25 cellular contexts compared by ENCODE assay signal in genomic region chr11:61189933-61190332, GRCh38. TPM values are rescaled to one million over a fixed set of nuclear protein-coding genes. Genes with fewer than 3 reads are reported as not detected.
DNase-seq lines count a peak whose midpoint lies in the region; ATAC-seq, FAIRE-seq and TF ChIP-seq lines count a peak whose summit lies in the region.
"Had no signal": no experiment of that assay in that cellular context is flagged by ENCODE, and none has a peak within 500 bp of the region (broad histone marks: within the 10 kb centered on the region; RNA-seq: fewer than 3 reads in every experiment).

No MANE protein-coding gene starts in this region.

- intact Hi-C loops in K562 (cut with micrococcal nuclease): loop anchor here (5.0 kb wide), 1 partner anchor 113 kb away; no protein-coding TSS in a partner anchor

- TF ChIP-seq CTCF in K562 (IDR thresholded peaks at IDR 0.05 in 2 of 3, conservative IDR thresholded peaks at IDR 0.05 in 1 of 3; ENCODE audit: insufficient read depth in 2 of 3, low read depth in 1 of 3, low read length in 3 of 3): no peak

- TF ChIP-seq RAD21 in K562 (CRISPR knock-in tag; conservative IDR thresholded peaks at IDR 0.05 in 1 of 2, IDR thresholded peaks at IDR 0.05 in 1 of 2): no peak

- H3K4me1 ChIP-seq in K562 (replicated peaks in 1 of 2; ENCODE audit: control insufficient read depth in 2 of 2, insufficient read depth in 2 of 2, low read length in 2 of 2): peaks cover 0 to 4% of the 10 kb centered on the region in 2 experiments; a peak in 2 of 5 replicates
- H3K4me1 ChIP-seq: Caco-2 had no signal

- no peak overlapping the region for H3K27ac ChIP-seq in K562 (ENCODE audit: extremely low read depth, low read depth, low read length)
- H3K27ac ChIP-seq: 22Rv1 had no signal

- H3K4me3 ChIP-seq in K562: no peak overlapping the region
- H3K4me3 ChIP-seq: GM23338 had no signal

- H3K27me3 ChIP-seq in K562 (ENCODE audit: control insufficient read depth in 2 of 2, insufficient read depth in 2 of 2, low read length in 2 of 2): peaks cover 10 to 22% of the 10 kb centered on the region in 2 experiments; a peak in 4 of 5 replicates

- no peaks in the 10 kb centered on the region for H3K36me3 ChIP-seq in K562 (ENCODE audit: control insufficient read depth, insufficient read depth, low read length)

- no peaks in the 10 kb centered on the region for H3K9me3 ChIP-seq in K562 (replicated peaks; ENCODE audit: control insufficient read depth, insufficient read depth, low read depth, low read length)

- no peak for TF ChIP-seq POLR2A in K562 (conservative IDR thresholded peaks at IDR 0.05)

- no peaks in the 10 kb centered on the region for H4K20me1 ChIP-seq in K562 (replicated peaks; ENCODE audit: control insufficient read depth, insufficient read depth, low read length)

- no peak for FAIRE-seq in K562 (lab: Jason Lieb, UNC)
- FAIRE-seq: A204.1, GM12891, GM18507 had no signal

- H3K9me1 ChIP-seq in K562 (ENCODE audit: control insufficient read depth, insufficient read depth, low read length): no peaks in the 10 kb centered on the region

- no peak overlapping the region for H2AFZ ChIP-seq in K562 (ENCODE audit: low read depth, low read length)
- H2AFZ ChIP-seq: GM23338 had no signal

- DNase-seq in DMS53 (lab: John Stamatoyannopoulos, UW) (peak; percentile 12), DMS53 treated with DMSO at 0.1 percent for 48 hours (lab: John Stamatoyannopoulos, UW; ENCODE audit: unreplicated experiment) (no peak), K562 (ENCODE audit: extremely low read depth in 1 of 4, low spot score in 3 of 4) (no peak), mesenteric fat pad (ENCODE audit: low spot score) (peak; percentile 33), AG08396 (ENCODE audit: low spot score) (no peak)
- no peak for DNase-seq in activated CD4-positive, alpha-beta T cell treated with anti-CD3 and anti-CD28 coated beads, Interleukin-2, amount 50 U/mL, for 48 hours
- DNase-seq: AML-193; C1 segment of cervical spinal cord; Caco-2; CD4-positive, alpha-beta memory T cell; DMS153; DMS79 treated with DMSO at 0.1 percent for 48 hours; GF-D8; H9; HFFc6 had no signal

- CTCF ChIA-PET in K562 (lab: Yijun Ruan, JAX; ENCODE audit: low intra/inter-chr PET ratio): no interaction called here

- H3K9ac ChIP-seq in K562 (ENCODE audit: insufficient read depth in 1 of 2, low read depth in 2 of 2, low read length in 2 of 2): no peak overlapping the region

- TF ChIP-seq EP300 in K562 (IDR thresholded peaks at IDR 0.05; ENCODE audit: low read length): no peak

- in situ Hi-C loops in K562 (cut with MboI): no loop called here

- BruUV-seq in K562 (replicated peaks; lab: Mats Ljungman, UMichigan): no TSS peak

- no peak for ATAC-seq in K562
- ATAC-seq: GM23338, HCT116 had no signal

- 15% methylated on average over 8 of the region's 8 CpGs for WGBS in K562 (ENCODE audit: insufficient coverage, low coverage, missing lambda C conversion rate)

- no peak overlapping the region for H3K4me2 ChIP-seq in K562 (ENCODE audit: insufficient read depth, low read length)
- H3K4me2 ChIP-seq: GM23338 had no signal

- no peaks in the 10 kb centered on the region for H3K79me2 ChIP-seq in K562 (ENCODE audit: control insufficient read depth, insufficient read depth, low read length)

- POLR2A ChIA-PET in K562 (lab: Yijun Ruan, JAX): interaction anchor here (0.6 kb wide), 1 partner anchor 11 kb away, joined by 3 read pairs; no protein-coding TSS in a partner anchor

TF ChIP-seq in K562, 482 proteins besides CTCF, POLR2A, EP300 and RAD21 (continues in another document):
- TF ChIP-seq CBFA2T3 (IDR thresholded peaks at IDR 0.05): no peak

RNA-seq across cellular contexts. Expression of gene PGA3, which starts 13.4 kb away (rescaled TPM):
- not detected in 2 replicates for total RNA-seq in K562 (2011; cell fraction: chromatin; rRNA removed; ENCODE audit: low replicate concordance)
- not detected in 2 replicates for total RNA-seq in K562 (2011; cell fraction: nucleolus; rRNA removed)
- not detected in 2 replicates for total RNA-seq in K562 (2011; cell fraction: nucleoplasm; rRNA removed)
- total RNA-seq in K562 (2014; rRNA removed): 0.18 TPM in 1 of 2 replicates, not detected in the other
- 0.15 TPM in 1 of 2 replicates, not detected in the other for total RNA-seq in K562 (2014; rRNA removed; fragmentation: Illumina TruSeq; extraction: Trizol)
- not detected in 2 replicates for total RNA-seq in K562 (2015; rRNA removed; fragmentation: Illumina TruSeq; extraction: Trizol)
- total RNA-seq in K562 (2021): 0.18 and 0.51 TPM in 2 replicates
- not detected in 2 replicates for polyA plus RNA-seq in K562 (2011; rRNA removed)
- not detected in 2 replicates for polyA plus RNA-seq in K562 (2011; cell fraction: cytosol; rRNA removed)
- polyA plus RNA-seq in K562 (2011; cell fraction: nucleus; rRNA removed): 0.26 TPM in 1 of 2 replicates, not detected in the other
- not detected in 2 replicates for polyA plus RNA-seq in K562 (2012)
- not detected in 2 replicates for polyA plus RNA-seq in K562 (2014; fragmentation: Illumina TruSeq; extraction: Trizol)
- not detected for polyA plus RNA-seq in K562 (2014; fragmentation: Nextera tagmentation; extraction: Ambion mirVana)
- not detected in 2 replicates for polyA plus RNA-seq in K562 (2014; rRNA removed)
- not detected in 2 replicates for polyA minus RNA-seq in K562 (2011; rRNA and poly(A)+ RNA removed)
- not detected in 2 replicates for polyA minus RNA-seq in K562 (2011; cell fraction: cytosol; rRNA and poly(A)+ RNA removed)
- not detected in 2 replicates for polyA minus RNA-seq in K562 (2011; cell fraction: nucleus; rRNA and poly(A)+ RNA removed)
- 47.2 TPM for total RNA-seq in mesenteric fat pad
- total RNA-seq: Caco-2; CD4-positive, alpha-beta memory T cell; Daoy; G401; GM23338; H4; H9 had no signal
- polyA plus RNA-seq: BJ; CD4-positive, alpha-beta memory T cell had no signal

RNA-seq across cellular contexts. Expression of gene VPS37C, which starts 28.7 kb away (rescaled TPM):
- total RNA-seq in K562 (2011; cell fraction: chromatin; rRNA removed; ENCODE audit: low replicate concordance): 39.7 and 60.4 TPM in 2 replicates
- total RNA-seq in K562 (2011; cell fraction: nucleolus; rRNA removed): 29.2 and 34.2 TPM in 2 replicates
- 49.8 and 67.2 TPM in 2 replicates for total RNA-seq in K562 (2011; cell fraction: nucleoplasm; rRNA removed)
- total RNA-seq in K562 (2014; rRNA removed) (12.4 and 17.3 TPM in 2 replicates), K562 (2014; rRNA removed; fragmentation: Illumina TruSeq; extraction: Trizol) (6.7 and 7.1 TPM in 2 replicates), K562 (2015; rRNA removed; fragmentation: Illumina TruSeq; extraction: Trizol) (10.7 and 10.8 TPM in 2 replicates), K562 (2021) (23.9 and 29.8 TPM in 2 replicates), mesenteric fat pad (21.5 TPM)
- polyA plus RNA-seq in K562 (2011; rRNA removed) (11.5 and 15.1 TPM in 2 replicates), K562 (2014; fragmentation: Illumina TruSeq; extraction: Trizol) (12.8 and 17.1 TPM in 2 replicates), K562 (2014; fragmentation: Nextera tagmentation; extraction: Ambion mirVana) (under 1 TPM; 0.62 to 0.96 TPM), K562 (2014; rRNA removed) (16.4 and 18.2 TPM in 2 replicates)
- polyA plus RNA-seq in K562 (2011; cell fraction: cytosol; rRNA removed): 11.9 and 17.4 TPM in 2 replicates
- 21.3 and 30.6 TPM in 2 replicates for polyA plus RNA-seq in K562 (2011; cell fraction: nucleus; rRNA removed)
- 15.8 and 22.0 TPM in 2 replicates for polyA plus RNA-seq in K562 (2012)
- 7.0 and 7.7 TPM in 2 replicates for polyA minus RNA-seq in K562 (2011; rRNA and poly(A)+ RNA removed)
- 8.0 and 9.2 TPM in 2 replicates for polyA minus RNA-seq in K562 (2011; cell fraction: cytosol; rRNA and poly(A)+ RNA removed)
- polyA minus RNA-seq in K562 (2011; cell fraction: nucleus; rRNA and poly(A)+ RNA removed): 9.4 and 13.2 TPM in 2 replicates

RNA-seq across cellular contexts. Expression of gene PGA4, which starts 32.2 kb away (rescaled TPM):
- not detected in 2 replicates for total RNA-seq in K562 (2011; cell fraction: chromatin; rRNA removed; ENCODE audit: low replicate concordance)
- total RNA-seq in K562 (2011; cell fraction: nucleolus; rRNA removed): not detected in 2 replicates
- total RNA-seq in K562 (2011; cell fraction: nucleoplasm; rRNA removed): not detected in 2 replicates
- total RNA-seq in K562 (2014; rRNA removed) (not detected in 2 replicates), K562 (2014; rRNA removed; fragmentation: Illumina TruSeq; extraction: Trizol) (not detected in 2 replicates), K562 (2015; rRNA removed; fragmentation: Illumina TruSeq; extraction: Trizol) (not detected in 2 replicates), K562 (2021) (not detected in 2 replicates), mesenteric fat pad (20.6 TPM)
- polyA plus RNA-seq in K562 (2011; rRNA removed) (not detected in 2 replicates), K562 (2014; fragmentation: Illumina TruSeq; extraction: Trizol) (not detected in 2 replicates), K562 (2014; fragmentation: Nextera tagmentation; extraction: Ambion mirVana) (not detected), K562 (2014; rRNA removed) (not detected in 2 replicates)
- not detected in 2 replicates for polyA plus RNA-seq in K562 (2011; cell fraction: cytosol; rRNA removed)
- not detected in 2 replicates for polyA plus RNA-seq in K562 (2011; cell fraction: nucleus; rRNA removed)
- polyA plus RNA-seq in K562 (2012): not detected in 2 replicates
- polyA minus RNA-seq in K562 (2011; rRNA and poly(A)+ RNA removed): not detected in 2 replicates
- not detected in 2 replicates for polyA minus RNA-seq in K562 (2011; cell fraction: cytosol; rRNA and poly(A)+ RNA removed)
- not detected in 2 replicates for polyA minus RNA-seq in K562 (2011; cell fraction: nucleus; rRNA and poly(A)+ RNA removed)
- total RNA-seq: Caco-2; CD4-positive, alpha-beta memory T cell; Daoy; G401; GM23338; H4; H9; HFFc6 had no signal
- polyA plus RNA-seq: BJ; CD4-positive, alpha-beta memory T cell had no signal

RNA-seq across cellular contexts. Expression of gene PGA5, which starts 51.0 kb away (rescaled TPM):
- not detected in 2 replicates for total RNA-seq in K562 (2011; cell fraction: chromatin; rRNA removed; ENCODE audit: low replicate concordance)
- not detected in 2 replicates for total RNA-seq in K562 (2011; cell fraction: nucleolus; rRNA removed)
- total RNA-seq in K562 (2011; cell fraction: nucleoplasm; rRNA removed): not detected in 2 replicates
- total RNA-seq in K562 (2014; rRNA removed) (not detected in 2 replicates), K562 (2014; rRNA removed; fragmentation: Illumina TruSeq; extraction: Trizol) (not detected in 2 replicates), K562 (2015; rRNA removed; fragmentation: Illumina TruSeq; extraction: Trizol) (not detected in 2 replicates), K562 (2021) (not detected in 2 replicates), mesenteric fat pad (2.6 TPM)
- polyA plus RNA-seq in K562 (2011; rRNA removed) (not detected in 2 replicates), K562 (2014; fragmentation: Illumina TruSeq; extraction: Trizol) (not detected in 2 replicates), K562 (2014; fragmentation: Nextera tagmentation; extraction: Ambion mirVana) (not detected), K562 (2014; rRNA removed) (not detected in 2 replicates)
- polyA plus RNA-seq in K562 (2011; cell fraction: cytosol; rRNA removed): not detected in 2 replicates
- polyA plus RNA-seq in K562 (2011; cell fraction: nucleus; rRNA removed): 0.20 TPM in 1 of 2 replicates, not detected in the other
- polyA plus RNA-seq in K562 (2012): not detected in 2 replicates
- not detected in 2 replicates for polyA minus RNA-seq in K562 (2011; rRNA and poly(A)+ RNA removed)
- not detected in 2 replicates for polyA minus RNA-seq in K562 (2011; cell fraction: cytosol; rRNA and poly(A)+ RNA removed)
- polyA minus RNA-seq in K562 (2011; cell fraction: nucleus; rRNA and poly(A)+ RNA removed): not detected in 2 replicates
- total RNA-seq: Caco-2; CD4-positive, alpha-beta memory T cell; Daoy; G401; H4; HFFc6 had no signal
- polyA plus RNA-seq: BJ; CD4-positive, alpha-beta memory T cell had no signal

Comparison
In these comparisons a context has a peak if more than half of its experiments do, and no peak if none do; other contexts are left out.
1. DNase-seq: peak in DMS53 (single experiment) and mesenteric fat pad (single experiment); none in DMS53 treated with DMSO at 0.1 percent for 48 hours (single experiment), K562 (0 of 4), activated CD4-positive, alpha-beta T cell treated with anti-CD3 and anti-CD28 coated beads, Interleukin-2, amount 50 U/mL, for 48 hours (0 of 2) and AG08396 (single experiment).
2. RNA of gene PGA3, which starts 13.4 kb away (total RNA-seq): 47.2 TPM in mesenteric fat pad (single experiment); 0.15 to 0.51 TPM in K562; every median in the first group is over 10 times any median in the second.
3. RNA of gene PGA4, which starts 32.2 kb away (total RNA-seq): 20.6 TPM in mesenteric fat pad (single experiment); not detected in K562; every median in the first group is over 10 times any median in the second.